Comparison of ENCODE assay signal across 1 cellular context in genomic region chr4:89753601-89754066, GRCh38.
TF ChIP-seq lines count a peak whose summit lies in the region.

No MANE protein-coding gene starts in this region.

TF ChIP-seq in HEK293, 187 proteins besides CTCF, POLR2A, EP300 and RAD21 (continued from another document and continues in another):
- TF ChIP-seq ZNF518A (tag by site-specific recombination; conservative IDR thresholded peaks at IDR 0.05; ENCODE audit: low read depth) (peak; percentile 23; the same call in 1 of the 2 replicates), ZNF239 (tag by site-specific recombination; IDR thresholded peaks at IDR 0.05) (no peak), ZNF18 (tag by site-specific recombination; IDR thresholded peaks at IDR 0.05) (no peak), PRDM6 (tag by site-specific recombination; IDR thresholded peaks at IDR 0.05) (peak; percentile 91), ZNF621 (tag by site-specific recombination; IDR thresholded peaks at IDR 0.05) (no peak), ZNF747 (tag by site-specific recombination; IDR thresholded peaks at IDR 0.05) (no peak), ZNF354C (tag by site-specific recombination; IDR thresholded peaks at IDR 0.05; ENCODE audit: borderline replicate concordance, low read depth) (no peak), ZNF350 (tag by site-specific recombination; IDR thresholded peaks at IDR 0.05) (no peak), EGR2 (tag by site-specific recombination; IDR thresholded peaks at IDR 0.05; ENCODE audit: low read depth) (no peak), ZNF658 (tag by site-specific recombination; IDR thresholded peaks at IDR 0.05) (no peak), TRIM28 (IDR thresholded peaks at IDR 0.05; ENCODE audit: borderline replicate concordance, low read length) (peak; percentile 5; the same call in 1 of the 2 replicates), ZNF311 (tag by site-specific recombination; IDR thresholded peaks at IDR 0.05; ENCODE audit: borderline replicate concordance) (no peak), ZNF449 (tag by site-specific recombination; IDR thresholded peaks at IDR 0.05) (no peak), SCRT1 (tag by site-specific recombination; IDR thresholded peaks at IDR 0.05; ENCODE audit: borderline replicate concordance) (no peak), ZNF266 (tag by site-specific recombination; IDR thresholded peaks at IDR 0.05; ENCODE audit: low read depth) (no peak), ZNF626 (tag by site-specific recombination; IDR thresholded peaks at IDR 0.05) (no peak), ZNF530 (tag by site-specific recombination; IDR thresholded peaks at IDR 0.05; ENCODE audit: low read depth) (no peak), ZBTB7A (tag by site-specific recombination; IDR thresholded peaks at IDR 0.05; ENCODE audit: low read depth) (no peak), ZNF707 (tag by site-specific recombination; IDR thresholded peaks at IDR 0.05) (no peak), ZNF24 (tag by site-specific recombination; IDR thresholded peaks at IDR 0.05) (0 out of 2 replicates have a peak, but pooled peaks have one; percentile 75), ZNF157 (tag by site-specific recombination; IDR thresholded peaks at IDR 0.05) (no peak), ZNF133 (tag by site-specific recombination; IDR thresholded peaks at IDR 0.05) (no peak), ZSCAN18 (tag by site-specific recombination; IDR thresholded peaks at IDR 0.05) (no peak), ZNF48 (tag by site-specific recombination; IDR thresholded peaks at IDR 0.05) (no peak), ZNF169 (tag by site-specific recombination; IDR thresholded peaks at IDR 0.05) (no peak), ZNF549 (tag by site-specific recombination; IDR thresholded peaks at IDR 0.05) (no peak)
- TF ChIP-seq, protein P1, sequence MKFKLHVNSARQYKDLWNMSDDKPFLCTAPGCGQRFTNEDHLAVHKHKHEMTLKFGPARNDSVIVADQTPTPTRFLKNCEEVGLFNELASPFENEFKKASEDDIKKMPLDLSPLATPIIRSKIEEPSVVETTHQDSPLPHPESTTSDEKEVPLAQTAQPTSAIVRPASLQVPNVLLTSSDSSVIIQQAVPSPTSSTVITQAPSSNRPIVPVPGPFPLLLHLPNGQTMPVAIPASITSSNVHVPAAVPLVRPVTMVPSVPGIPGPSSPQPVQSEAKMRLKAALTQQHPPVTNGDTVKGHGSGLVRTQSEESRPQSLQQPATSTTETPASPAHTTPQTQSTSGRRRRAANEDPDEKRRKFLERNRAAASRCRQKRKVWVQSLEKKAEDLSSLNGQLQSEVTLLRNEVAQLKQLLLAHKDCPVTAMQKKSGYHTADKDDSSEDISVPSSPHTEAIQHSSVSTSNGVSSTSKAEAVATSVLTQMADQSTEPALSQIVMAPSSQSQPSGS (tag by site-specific recombination; IDR thresholded peaks at IDR 0.05; ENCODE audit: low read depth), result peak; percentile 87
- TF ChIP-seq, protein P2, sequence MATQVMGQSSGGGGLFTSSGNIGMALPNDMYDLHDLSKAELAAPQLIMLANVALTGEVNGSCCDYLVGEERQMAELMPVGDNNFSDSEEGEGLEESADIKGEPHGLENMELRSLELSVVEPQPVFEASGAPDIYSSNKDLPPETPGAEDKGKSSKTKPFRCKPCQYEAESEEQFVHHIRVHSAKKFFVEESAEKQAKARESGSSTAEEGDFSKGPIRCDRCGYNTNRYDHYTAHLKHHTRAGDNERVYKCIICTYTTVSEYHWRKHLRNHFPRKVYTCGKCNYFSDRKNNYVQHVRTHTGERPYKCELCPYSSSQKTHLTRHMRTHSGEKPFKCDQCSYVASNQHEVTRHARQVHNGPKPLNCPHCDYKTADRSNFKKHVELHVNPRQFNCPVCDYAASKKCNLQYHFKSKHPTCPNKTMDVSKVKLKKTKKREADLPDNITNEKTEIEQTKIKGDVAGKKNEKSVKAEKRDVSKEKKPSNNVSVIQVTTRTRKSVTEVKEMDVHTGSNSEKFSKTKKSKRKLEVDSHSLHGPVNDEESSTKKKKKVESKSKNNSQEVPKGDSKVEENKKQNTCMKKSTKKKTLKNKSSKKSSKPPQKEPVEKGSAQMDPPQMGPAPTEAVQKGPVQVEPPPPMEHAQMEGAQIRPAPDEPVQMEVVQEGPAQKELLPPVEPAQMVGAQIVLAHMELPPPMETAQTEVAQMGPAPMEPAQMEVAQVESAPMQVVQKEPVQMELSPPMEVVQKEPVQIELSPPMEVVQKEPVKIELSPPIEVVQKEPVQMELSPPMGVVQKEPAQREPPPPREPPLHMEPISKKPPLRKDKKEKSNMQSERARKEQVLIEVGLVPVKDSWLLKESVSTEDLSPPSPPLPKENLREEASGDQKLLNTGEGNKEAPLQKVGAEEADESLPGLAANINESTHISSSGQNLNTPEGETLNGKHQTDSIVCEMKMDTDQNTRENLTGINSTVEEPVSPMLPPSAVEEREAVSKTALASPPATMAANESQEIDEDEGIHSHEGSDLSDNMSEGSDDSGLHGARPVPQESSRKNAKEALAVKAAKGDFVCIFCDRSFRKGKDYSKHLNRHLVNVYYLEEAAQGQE (tag by site-specific recombination; IDR thresholded peaks at IDR 0.05), result no peak
- TF ChIP-seq, protein P3, sequence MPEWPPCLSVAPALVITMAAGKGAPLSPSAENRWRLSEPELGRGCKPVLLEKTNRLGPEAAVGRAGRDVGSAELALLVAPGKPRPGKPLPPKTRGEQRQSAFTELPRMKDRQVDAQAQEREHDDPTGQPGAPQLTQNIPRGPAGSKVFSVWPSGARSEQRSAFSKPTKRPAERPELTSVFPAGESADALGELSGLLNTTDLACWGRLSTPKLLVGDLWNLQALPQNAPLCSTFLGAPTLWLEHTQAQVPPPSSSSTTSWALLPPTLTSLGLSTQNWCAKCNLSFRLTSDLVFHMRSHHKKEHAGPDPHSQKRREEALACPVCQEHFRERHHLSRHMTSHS (tag by site-specific recombination; IDR thresholded peaks at IDR 0.05), result no peak
- TF ChIP-seq, protein P4, sequence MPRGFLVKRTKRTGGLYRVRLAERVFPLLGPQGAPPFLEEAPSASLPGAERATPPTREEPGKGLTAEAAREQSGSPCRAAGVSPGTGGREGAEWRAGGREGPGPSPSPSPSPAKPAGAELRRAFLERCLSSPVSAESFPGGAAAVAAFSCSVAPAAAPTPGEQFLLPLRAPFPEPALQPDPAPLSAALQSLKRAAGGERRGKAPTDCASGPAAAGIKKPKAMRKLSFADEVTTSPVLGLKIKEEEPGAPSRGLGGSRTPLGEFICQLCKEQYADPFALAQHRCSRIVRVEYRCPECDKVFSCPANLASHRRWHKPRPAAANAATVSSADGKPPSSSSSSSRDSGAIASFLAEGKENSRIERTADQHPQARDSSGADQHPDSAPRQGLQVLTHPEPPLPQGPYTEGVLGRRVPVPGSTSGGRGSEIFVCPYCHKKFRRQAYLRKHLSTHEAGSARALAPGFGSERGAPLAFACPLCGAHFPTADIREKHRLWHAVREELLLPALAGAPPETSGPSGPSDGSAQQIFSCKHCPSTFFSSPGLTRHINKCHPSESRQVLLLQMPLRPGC (tag by site-specific recombination; IDR thresholded peaks at IDR 0.05), result peak; percentile 69; the same call in 1 of the 2 replicates
- TF ChIP-seq, protein P5, sequence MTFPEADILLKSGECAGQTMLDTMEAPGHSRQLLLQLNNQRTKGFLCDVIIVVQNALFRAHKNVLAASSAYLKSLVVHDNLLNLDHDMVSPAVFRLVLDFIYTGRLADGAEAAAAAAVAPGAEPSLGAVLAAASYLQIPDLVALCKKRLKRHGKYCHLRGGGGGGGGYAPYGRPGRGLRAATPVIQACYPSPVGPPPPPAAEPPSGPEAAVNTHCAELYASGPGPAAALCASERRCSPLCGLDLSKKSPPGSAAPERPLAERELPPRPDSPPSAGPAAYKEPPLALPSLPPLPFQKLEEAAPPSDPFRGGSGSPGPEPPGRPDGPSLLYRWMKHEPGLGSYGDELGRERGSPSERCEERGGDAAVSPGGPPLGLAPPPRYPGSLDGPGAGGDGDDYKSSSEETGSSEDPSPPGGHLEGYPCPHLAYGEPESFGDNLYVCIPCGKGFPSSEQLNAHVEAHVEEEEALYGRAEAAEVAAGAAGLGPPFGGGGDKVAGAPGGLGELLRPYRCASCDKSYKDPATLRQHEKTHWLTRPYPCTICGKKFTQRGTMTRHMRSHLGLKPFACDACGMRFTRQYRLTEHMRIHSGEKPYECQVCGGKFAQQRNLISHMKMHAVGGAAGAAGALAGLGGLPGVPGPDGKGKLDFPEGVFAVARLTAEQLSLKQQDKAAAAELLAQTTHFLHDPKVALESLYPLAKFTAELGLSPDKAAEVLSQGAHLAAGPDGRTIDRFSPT (tag by site-specific recombination; IDR thresholded peaks at IDR 0.05), result peak; percentile 92
